In the genomic region with DNA sequence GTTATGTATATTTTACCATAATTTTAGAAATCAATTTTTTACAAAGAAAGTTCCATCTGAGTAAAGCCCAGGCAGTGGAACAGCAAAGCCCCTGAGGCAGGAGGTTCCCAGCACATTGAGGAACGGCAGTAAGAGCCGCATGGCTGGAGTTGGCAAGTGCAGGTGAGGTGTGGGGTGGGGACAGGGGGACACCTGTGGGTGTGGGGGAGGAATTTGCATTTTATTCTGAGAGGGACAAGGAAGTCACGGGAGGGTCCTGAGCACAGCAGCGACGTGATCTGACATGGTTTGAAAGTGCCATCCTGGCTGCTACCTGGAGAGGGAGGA, we compare ENCODE assay signal across 9 cellular contexts. TPM values are rescaled to one million over a fixed set of nuclear protein-coding genes. Genes with fewer than 3 reads are reported as not detected.
DNase-seq lines count a peak whose midpoint lies in the region; ATAC-seq and TF ChIP-seq lines count a peak whose summit lies in the region.
"Had no signal": no experiment of that assay in that cellular context is flagged by ENCODE, and none has a peak within 500 bp of the region (broad histone marks: within the 10 kb centered on the region; RNA-seq: fewer than 3 reads in every experiment).

No MANE protein-coding gene starts in this region.

- H3K9me3 ChIP-seq in Panc1 (ENCODE audit: control insufficient read depth, insufficient read depth, low read depth, low read length) (no peaks in the 10 kb centered on the region), esophagus muscularis mucosa (no peaks in the 10 kb centered on the region), trophoblast cell (ENCODE audit: insufficient read depth, low read depth, low read length) (no peaks in the 10 kb centered on the region)

- in situ Hi-C loops in Panc1 (cut with HindIII; ENCODE audit: low pct_unique_long_range_greater_than_20kb, low sequenced_read_pairs) = no loop called here

- H3K27me3 ChIP-seq in Panc1 (ENCODE audit: control insufficient read depth, insufficient read depth, low read length) = no peaks in the 10 kb centered on the region
- no peaks in the 10 kb centered on the region for H3K27me3 ChIP-seq in esophagus muscularis mucosa
- no peaks in the 10 kb centered on the region for H3K27me3 ChIP-seq in trophoblast cell (ENCODE audit: insufficient read depth, low read length)

- no peak for TF ChIP-seq POLR2A in esophagus muscularis mucosa (IDR thresholded peaks at IDR 0.05; ENCODE audit: low read depth)

- DNase-seq in CD14-positive monocyte (ENCODE audit: low spot score) (no peak), Panc1 (ENCODE audit: low read depth, low spot score) (no peak), esophagus muscularis mucosa (ENCODE audit: extremely low spot score) (no peak), trophoblast cell (no peak), substantia nigra (lab: John Stamatoyannopoulos, UW) (no peak), omental fat pad (ENCODE audit: low spot score) (no peak), NCI-H82 (lab: John Stamatoyannopoulos, UW) (no peak)
- DNase-seq: effector memory CD4-positive, alpha-beta T cell had no signal

- no TSS peak for BruUV-seq in Panc1 (replicated peaks; lab: Mats Ljungman, UMichigan)

- H3K36me3 ChIP-seq in Panc1 (ENCODE audit: control insufficient read depth, insufficient read depth, low read length) = 0 out of 2 replicates have a peak, but pooled peaks cover 2% of the 10 kb centered on the region
- H3K36me3 ChIP-seq in esophagus muscularis mucosa = peaks cover 10 to 40% (median 18%) of the 10 kb centered on the region in 4 donors
- H3K36me3 ChIP-seq in trophoblast cell (ENCODE audit: control insufficient read depth in 1 of 2, insufficient read depth in 2 of 2, low read length in 2 of 2) = peaks cover 4 to 8% of the 10 kb centered on the region in 2 experiments

- TF ChIP-seq CTCF in CD14-positive monocyte (IDR thresholded peaks at IDR 0.05) (no peak), Panc1 (IDR thresholded peaks at IDR 0.05) (no peak), esophagus muscularis mucosa (IDR thresholded peaks at IDR 0.05) (no peak), omental fat pad (IDR thresholded peaks at IDR 0.05) (no peak)

- no peak for TF ChIP-seq EP300 in esophagus muscularis mucosa (IDR thresholded peaks at IDR 0.05)

- peak overlapping the region in 3 of 7 donors; percentile 40 to 91 (median 64) for H3K27ac Mint-ChIP-seq in CD14-positive monocyte

- no peak overlapping the region for H3K23ac ChIP-seq in trophoblast cell (ENCODE audit: low read length)

- H2AK5ac ChIP-seq in trophoblast cell (ENCODE audit: low read length) = peak overlapping the region; percentile 49

- H3K27ac ChIP-seq in Panc1 (ENCODE audit: low read length) (peak overlapping the region; percentile 72), esophagus muscularis mucosa (replicated peaks in 1 of 4) (peak overlapping the region; percentile 87 to 96 (median 88)), trophoblast cell (ENCODE audit: low read depth, low read length) (peak overlapping the region; percentile 83), substantia nigra (ENCODE audit: low read depth, low read length, poor library complexity, severe bottlenecking) (no peak overlapping the region)

- H2AFZ ChIP-seq in trophoblast cell (ENCODE audit: insufficient read depth, low read length, poor library complexity) = peak overlapping the region; percentile 20

- peak overlapping the region; percentile 41 for H2BK12ac ChIP-seq in trophoblast cell (ENCODE audit: low read length)

- peaks cover 16 to 17% of the 10 kb centered on the region in 2 donors for H3K36me3 Mint-ChIP-seq in CD14-positive monocyte

- H3K27me3 Mint-ChIP-seq in CD14-positive monocyte (ENCODE audit: low read depth in 3 of 3) = peaks cover 0 to 1% (median 0%) of the 10 kb centered on the region in 3 donors

- H2BK120ac ChIP-seq in trophoblast cell (ENCODE audit: insufficient read depth, low read length, poor library complexity) = peak overlapping the region; percentile 50

- peak overlapping the region; percentile 30 for H3K4ac ChIP-seq in trophoblast cell (ENCODE audit: low read depth, low read length)

- H3K4me2 ChIP-seq in trophoblast cell (ENCODE audit: low read length) = peak overlapping the region; percentile 49

- POLR2A ChIA-PET in Panc1 (lab: Charles Lee) = interaction anchor here (0.6 to 0.7 kb wide), 2 partner anchors 16 to 845 kb away, joined by 3 to 11 read pairs; no protein-coding TSS in a partner anchor

- peaks cover 12% of the 10 kb centered on the region for H3K79me1 ChIP-seq in trophoblast cell (ENCODE audit: low read length)

- peak overlapping the region; percentile 75 for H3K18ac ChIP-seq in trophoblast cell (ENCODE audit: low read length)

- H3K14ac ChIP-seq in trophoblast cell (ENCODE audit: low read length) = peak overlapping the region; percentile 86

- peak overlapping the region; percentile 74 for H4K91ac ChIP-seq in trophoblast cell (ENCODE audit: low read depth, low read length)

- peak overlapping the region; percentile 74 for H4K12ac ChIP-seq in trophoblast cell (ENCODE audit: low read depth, low read length)

- H4K8ac ChIP-seq in trophoblast cell (ENCODE audit: low read depth, low read length) = peak overlapping the region; percentile 52

- ATAC-seq in Panc1 = no peak
- no peak for ATAC-seq in GM18502 (IDR thresholded peaks at IDR 0.05; ENCODE audit: poor library complexity, unreplicated experiment)
- ATAC-seq in omental fat pad (ENCODE audit: low FRiP score) = no peak

- peaks cover 5% of the 10 kb centered on the region for H3K79me2 ChIP-seq in trophoblast cell (ENCODE audit: control insufficient read depth, insufficient read depth, low read length, poor library complexity)

- CTCF ChIA-PET in Panc1 (lab: Charles Lee) = no interaction called here

- H3K4me3 ChIP-seq in Panc1 (ENCODE audit: low read depth in 2 of 2, low read length in 2 of 2) (peak overlapping the region in 1 of 2 experiments; percentile 43; a peak in 2 of 4 replicates), esophagus muscularis mucosa (peak overlapping the region; percentile 47 to 59 (median 50)), trophoblast cell (ENCODE audit: low read depth, low read length) (no peak overlapping the region)

- intact Hi-C loops in CD14-positive monocyte (cut with micrococcal nuclease) = no loop called here
- intact Hi-C loops in Panc1 (cut with micrococcal nuclease; ENCODE audit: unreplicated experiment) = no loop called here
- intact Hi-C loops in esophagus muscularis mucosa (cut with DNase I) = no loop called here

- H3K4me3 Mint-ChIP-seq in CD14-positive monocyte = peak overlapping the region; percentile 75 to 85

- peaks cover 0 to 5% (median 2%) of the 10 kb centered on the region in 7 donors for H3K9me3 Mint-ChIP-seq in CD14-positive monocyte

- peaks cover 18% of the 10 kb centered on the region for H3K4me1 ChIP-seq in Panc1 (ENCODE audit: control insufficient read depth, insufficient read depth, low read length)
- peaks cover 27 to 49% (median 40%) of the 10 kb centered on the region in 4 donors for H3K4me1 ChIP-seq in esophagus muscularis mucosa
- H3K4me1 ChIP-seq in trophoblast cell (ENCODE audit: control insufficient read depth in 1 of 2, insufficient read depth in 2 of 2, low read length in 2 of 2) = peaks cover 12 to 13% of the 10 kb centered on the region in 2 experiments

- H3K9ac ChIP-seq in trophoblast cell (ENCODE audit: low read length) = no peak overlapping the region

- WGBS in esophagus muscularis mucosa = 45% methylated on average over 5 of the region's 5 CpGs
- no CpG with 5 or more reads among the region's 5 CpGs for WGBS in trophoblast cell (ENCODE audit: extremely low coverage, insufficient coverage, insufficient read length)

- peak overlapping the region; percentile 78 for H2BK5ac ChIP-seq in trophoblast cell (ENCODE audit: low read depth, low read length, poor library complexity)

- peaks cover 9% of the 10 kb centered on the region for H3K4me1 Mint-ChIP-seq in CD14-positive monocyte

RNA-seq across cellular contexts. Expression of a gene that starts 16.1 kb away (rescaled TPM):
- polyA plus RNA-seq in CD14-positive monocyte = 10 to 100 TPM; 79.3 to 89.1 TPM
- 42.9 TPM for total RNA-seq in Panc1 (2021; ENCODE audit: unreplicated experiment)
- polyA plus RNA-seq in Panc1 (2012; ENCODE audit: insufficient read length) = 31.8 TPM
- total RNA-seq in esophagus muscularis mucosa = 100 to 1,000 TPM in 1 of 4 donors, 10 to 100 TPM in 3; 90.0 to 130 (median 96.9) TPM
- 45.0 and 46.2 TPM in 2 replicates for polyA plus RNA-seq in trophoblast cell (2013)
- total RNA-seq in omental fat pad = 100 to 1,000 TPM in 1 of 4 donors, 10 to 100 TPM in 3; 54.6 to 117 (median 71.3) TPM

RNA-seq across cellular contexts. Expression of a gene that starts 22.7 kb away (rescaled TPM):
- 10 to 100 TPM; 14.2 to 16.4 TPM for polyA plus RNA-seq in CD14-positive monocyte
- total RNA-seq in Panc1 (2021; ENCODE audit: unreplicated experiment) (43.7 TPM), esophagus muscularis mucosa (10 to 100 TPM; 30.2 to 36.5 (median 34.5) TPM), omental fat pad (10 to 100 TPM; 17.9 to 26.3 (median 23.8) TPM)
- polyA plus RNA-seq in Panc1 (2012; ENCODE audit: insufficient read length) = 30.7 TPM
- polyA plus RNA-seq in trophoblast cell (2013) = 17.5 and 18.4 TPM in 2 replicates

RNA-seq across cellular contexts. Expression of a gene that starts 39.6 kb away (rescaled TPM):
- polyA plus RNA-seq in CD14-positive monocyte = 100 to 1,000 TPM; 510 to 608 TPM
- total RNA-seq in Panc1 (2021; ENCODE audit: unreplicated experiment) = 1,117 TPM
- 852 TPM for polyA plus RNA-seq in Panc1 (2012; ENCODE audit: insufficient read length)
- 1,000 to 10,000 TPM in 3 of 4 donors, 100 to 1,000 TPM in 1; 950 to 4,390 (median 2,121) TPM for total RNA-seq in esophagus muscularis mucosa
- polyA plus RNA-seq in trophoblast cell (2013) = 2,783 and 2,826 TPM in 2 replicates
- total RNA-seq in omental fat pad = 1,000 to 10,000 TPM; 2,150 to 4,864 (median 2,988) TPM

RNA-seq across cellular contexts. Expression of a gene that starts 59.5 kb away (rescaled TPM):
- polyA plus RNA-seq in CD14-positive monocyte = not detected
- 0.31 TPM for total RNA-seq in Panc1 (2021; ENCODE audit: unreplicated experiment)
- 0.28 TPM for polyA plus RNA-seq in Panc1 (2012; ENCODE audit: insufficient read length)
- 10 to 100 TPM in 1 of 4 donors, 1 to 10 TPM in 3; 2.1 to 19.1 (median 6.6) TPM for total RNA-seq in esophagus muscularis mucosa
- polyA plus RNA-seq in trophoblast cell (2013) = 0.19 and 0.29 TPM in 2 replicates
- total RNA-seq in omental fat pad = 10 to 100 TPM in 1 of 4 donors, 1 to 10 TPM in 3; 3.6 to 15.9 (median 5.9) TPM
